1 cellular context compared by ENCODE assay signal in the genomic region with DNA sequence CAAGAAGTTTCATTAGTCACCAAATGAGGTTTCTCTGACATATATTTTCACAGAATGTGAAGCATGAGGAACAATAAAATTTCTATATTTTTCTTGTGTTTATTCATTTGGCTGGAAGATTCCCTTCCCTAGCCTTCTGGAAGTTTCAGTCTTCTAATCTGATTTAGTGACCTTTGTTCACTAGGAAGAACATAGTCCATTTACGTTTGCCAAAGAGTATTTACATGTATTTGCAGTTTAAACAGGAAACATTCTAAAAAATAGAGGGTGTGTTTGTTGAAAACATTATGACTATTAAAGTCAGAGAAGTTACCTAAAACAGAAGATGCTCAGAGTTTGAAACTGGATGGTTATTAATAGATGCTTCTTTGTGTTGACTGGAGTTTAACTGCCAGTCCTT.
TF ChIP-seq lines count a peak whose summit lies in the region.

No MANE protein-coding gene starts in this region.

TF ChIP-seq in HepG2, 621 proteins besides CTCF, POLR2A, EP300 and RAD21 (continued from another document):
- TF ChIP-seq, protein P1, sequence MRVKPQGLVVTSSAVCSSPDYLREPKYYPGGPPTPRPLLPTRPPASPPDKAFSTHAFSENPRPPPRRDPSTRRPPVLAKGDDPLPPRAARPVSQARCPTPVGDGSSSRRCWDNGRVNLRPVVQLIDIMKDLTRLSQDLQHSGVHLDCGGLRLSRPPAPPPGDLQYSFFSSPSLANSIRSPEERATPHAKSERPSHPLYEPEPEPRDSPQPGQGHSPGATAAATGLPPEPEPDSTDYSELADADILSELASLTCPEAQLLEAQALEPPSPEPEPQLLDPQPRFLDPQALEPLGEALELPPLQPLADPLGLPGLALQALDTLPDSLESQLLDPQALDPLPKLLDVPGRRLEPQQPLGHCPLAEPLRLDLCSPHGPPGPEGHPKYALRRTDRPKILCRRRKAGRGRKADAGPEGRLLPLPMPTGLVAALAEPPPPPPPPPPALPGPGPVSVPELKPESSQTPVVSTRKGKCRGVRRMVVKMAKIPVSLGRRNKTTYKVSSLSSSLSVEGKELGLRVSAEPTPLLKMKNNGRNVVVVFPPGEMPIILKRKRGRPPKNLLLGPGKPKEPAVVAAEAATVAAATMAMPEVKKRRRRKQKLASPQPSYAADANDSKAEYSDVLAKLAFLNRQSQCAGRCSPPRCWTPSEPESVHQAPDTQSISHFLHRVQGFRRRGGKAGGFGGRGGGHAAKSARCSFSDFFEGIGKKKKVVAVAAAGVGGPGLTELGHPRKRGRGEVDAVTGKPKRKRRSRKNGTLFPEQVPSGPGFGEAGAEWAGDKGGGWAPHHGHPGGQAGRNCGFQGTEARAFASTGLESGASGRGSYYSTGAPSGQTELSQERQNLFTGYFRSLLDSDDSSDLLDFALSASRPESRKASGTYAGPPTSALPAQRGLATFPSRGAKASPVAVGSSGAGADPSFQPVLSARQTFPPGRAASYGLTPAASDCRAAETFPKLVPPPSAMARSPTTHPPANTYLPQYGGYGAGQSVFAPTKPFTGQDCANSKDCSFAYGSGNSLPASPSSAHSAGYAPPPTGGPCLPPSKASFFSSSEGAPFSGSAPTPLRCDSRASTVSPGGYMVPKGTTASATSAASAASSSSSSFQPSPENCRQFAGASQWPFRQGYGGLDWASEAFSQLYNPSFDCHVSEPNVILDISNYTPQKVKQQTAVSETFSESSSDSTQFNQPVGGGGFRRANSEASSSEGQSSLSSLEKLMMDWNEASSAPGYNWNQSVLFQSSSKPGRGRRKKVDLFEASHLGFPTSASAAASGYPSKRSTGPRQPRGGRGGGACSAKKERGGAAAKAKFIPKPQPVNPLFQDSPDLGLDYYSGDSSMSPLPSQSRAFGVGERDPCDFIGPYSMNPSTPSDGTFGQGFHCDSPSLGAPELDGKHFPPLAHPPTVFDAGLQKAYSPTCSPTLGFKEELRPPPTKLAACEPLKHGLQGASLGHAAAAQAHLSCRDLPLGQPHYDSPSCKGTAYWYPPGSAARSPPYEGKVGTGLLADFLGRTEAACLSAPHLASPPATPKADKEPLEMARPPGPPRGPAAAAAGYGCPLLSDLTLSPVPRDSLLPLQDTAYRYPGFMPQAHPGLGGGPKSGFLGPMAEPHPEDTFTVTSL (CRISPR knock-in tag; IDR thresholded peaks at IDR 0.05; ENCODE audit: borderline replicate concordance), result peak; percentile 39; the same call in 1 of the 2 replicates
- TF ChIP-seq ZNF569 (CRISPR knock-in tag; IDR thresholded peaks at IDR 0.05; ENCODE audit: borderline replicate concordance), result no peak
- TF ChIP-seq SP1 (IDR thresholded peaks at IDR 0.05), result no peak
- TF ChIP-seq SP1 (CRISPR knock-in tag; IDR thresholded peaks at IDR 0.05), result no peak
- TF ChIP-seq, protein P2, sequence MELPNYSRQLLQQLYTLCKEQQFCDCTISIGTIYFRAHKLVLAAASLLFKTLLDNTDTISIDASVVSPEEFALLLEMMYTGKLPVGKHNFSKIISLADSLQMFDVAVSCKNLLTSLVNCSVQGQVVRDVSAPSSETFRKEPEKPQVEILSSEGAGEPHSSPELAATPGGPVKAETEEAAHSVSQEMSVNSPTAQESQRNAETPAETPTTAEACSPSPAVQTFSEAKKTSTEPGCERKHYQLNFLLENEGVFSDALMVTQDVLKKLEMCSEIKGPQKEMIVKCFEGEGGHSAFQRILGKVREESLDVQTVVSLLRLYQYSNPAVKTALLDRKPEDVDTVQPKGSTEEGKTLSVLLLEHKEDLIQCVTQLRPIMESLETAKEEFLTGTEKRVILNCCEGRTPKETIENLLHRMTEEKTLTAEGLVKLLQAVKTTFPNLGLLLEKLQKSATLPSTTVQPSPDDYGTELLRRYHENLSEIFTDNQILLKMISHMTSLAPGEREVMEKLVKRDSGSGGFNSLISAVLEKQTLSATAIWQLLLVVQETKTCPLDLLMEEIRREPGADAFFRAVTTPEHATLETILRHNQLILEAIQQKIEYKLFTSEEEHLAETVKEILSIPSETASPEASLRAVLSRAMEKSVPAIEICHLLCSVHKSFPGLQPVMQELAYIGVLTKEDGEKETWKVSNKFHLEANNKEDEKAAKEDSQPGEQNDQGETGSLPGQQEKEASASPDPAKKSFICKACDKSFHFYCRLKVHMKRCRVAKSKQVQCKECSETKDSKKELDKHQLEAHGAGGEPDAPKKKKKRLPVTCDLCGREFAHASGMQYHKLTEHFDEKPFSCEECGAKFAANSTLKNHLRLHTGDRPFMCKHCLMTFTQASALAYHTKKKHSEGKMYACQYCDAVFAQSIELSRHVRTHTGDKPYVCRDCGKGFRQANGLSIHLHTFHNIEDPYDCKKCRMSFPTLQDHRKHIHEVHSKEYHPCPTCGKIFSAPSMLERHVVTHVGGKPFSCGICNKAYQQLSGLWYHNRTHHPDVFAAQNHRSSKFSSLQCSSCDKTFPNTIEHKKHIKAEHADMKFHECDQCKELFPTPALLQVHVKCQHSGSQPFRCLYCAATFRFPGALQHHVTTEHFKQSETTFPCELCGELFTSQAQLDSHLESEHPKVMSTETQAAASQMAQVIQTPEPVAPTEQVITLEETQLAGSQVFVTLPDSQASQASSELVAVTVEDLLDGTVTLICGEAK (IDR thresholded peaks at IDR 0.05), result no peak
- TF ChIP-seq, protein P2 (CRISPR knock-in tag; IDR thresholded peaks at IDR 0.05), result no peak
- TF ChIP-seq, protein P3, sequence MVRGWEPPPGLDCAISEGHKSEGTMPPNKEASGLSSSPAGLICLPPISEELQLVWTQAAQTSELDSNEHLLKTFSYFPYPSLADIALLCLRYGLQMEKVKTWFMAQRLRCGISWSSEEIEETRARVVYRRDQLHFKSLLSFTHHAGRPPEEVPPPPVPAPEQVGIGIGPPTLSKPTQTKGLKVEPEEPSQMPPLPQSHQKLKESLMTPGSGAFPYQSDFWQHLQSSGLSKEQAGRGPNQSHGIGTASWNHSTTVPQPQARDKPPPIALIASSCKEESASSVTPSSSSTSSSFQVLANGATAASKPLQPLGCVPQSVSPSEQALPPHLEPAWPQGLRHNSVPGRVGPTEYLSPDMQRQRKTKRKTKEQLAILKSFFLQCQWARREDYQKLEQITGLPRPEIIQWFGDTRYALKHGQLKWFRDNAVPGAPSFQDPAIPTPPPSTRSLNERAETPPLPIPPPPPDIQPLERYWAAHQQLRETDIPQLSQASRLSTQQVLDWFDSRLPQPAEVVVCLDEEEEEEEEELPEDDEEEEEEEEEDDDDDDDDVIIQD (CRISPR knock-in tag; IDR thresholded peaks at IDR 0.05; ENCODE audit: low read depth), result peak; percentile 66; the same call in 1 of the 2 replicates
- TF ChIP-seq FOXP1 (IDR thresholded peaks at IDR 0.05), result no peak
- peak; percentile 39 for TF ChIP-seq FOXP1 (CRISPR knock-in tag; IDR thresholded peaks at IDR 0.05)
- peak; percentile 41 for TF ChIP-seq HNF4A (CRISPR knock-in tag; IDR thresholded peaks at IDR 0.05)
- no peak for TF ChIP-seq HOXA3 (CRISPR knock-in tag; IDR thresholded peaks at IDR 0.05)
- TF ChIP-seq, protein P4, sequence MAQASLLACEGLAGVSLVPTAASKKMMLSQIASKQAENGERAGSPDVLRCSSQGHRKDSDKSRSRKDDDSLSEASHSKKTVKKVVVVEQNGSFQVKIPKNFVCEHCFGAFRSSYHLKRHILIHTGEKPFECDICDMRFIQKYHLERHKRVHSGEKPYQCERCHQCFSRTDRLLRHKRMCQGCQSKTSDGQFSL (CRISPR knock-in tag; IDR thresholded peaks at IDR 0.05), result no peak
